In genomic region chr3:124569761-124570160, GRCh38 we compare ENCODE assay signal across 17 cellular contexts.
"Had no signal": no experiment of that assay in that cellular context is flagged by ENCODE, and none has a peak within 500 bp of the region (broad histone marks: within the 10 kb centered on the region; RNA-seq: fewer than 3 reads in every experiment).

No MANE protein-coding gene starts in this region.

- H3K9me3 Mint-ChIP-seq: activated CD4-positive, alpha-beta T cell treated with anti-CD3 and anti-CD28 coated beads, Interleukin-2, amount 10 ng/mL, durations not matched to agents 24 days and 14 days; activated CD8-positive, alpha-beta T cell treated with anti-CD3 and anti-CD28 coated beads for 36 hours; activated naive CD8-positive, alpha-beta T cell treated with anti-CD3 and anti-CD28 coated beads, Interleukin-2, amount 10 ng/mL, durations not matched to agents 7 days and 5 days; activated T-helper 17 cell treated with anti-CD3 and anti-CD28 coated beads, Interleukin-2, amount 50 U/mL, for 72 hours; central memory CD8-positive, alpha-beta T cell; mesothelial cell of epicardium; natural killer cell treated with Interleukin-12 subunit alpha and Interleukin-12 subunit beta and Interleukin-15 and Interleukin-18, amount 100 ng/mL, for 72 hours; stimulated activated naive CD8-positive, alpha-beta T cell treated with anti-CD3 and anti-CD28 coated beads, Interleukin-15, Interleukin-2, amounts not matched to agents 100 ng/mL and 50 ng/mL, for 24 hours had no signal

- H3K36me3 ChIP-seq: brain microvascular endothelial cell, suprapubic skin, vagina had no signal

- H3K4me1 ChIP-seq: suprapubic skin, vagina had no signal

- H3K27me3 Mint-ChIP-seq: activated T-helper 17 cell treated with anti-CD3 and anti-CD28 coated beads, Interleukin-2, amount 50 U/mL, for 72 hours had no signal

- H3K9me3 ChIP-seq: suprapubic skin, vagina had no signal

- H3K27ac Mint-ChIP-seq: activated CD4-positive, alpha-beta T cell treated with anti-CD3 and anti-CD28 coated beads, Interleukin-2, amount 10 ng/mL, durations not matched to agents 24 days and 14 days; activated CD8-positive, alpha-beta T cell treated with anti-CD3 and anti-CD28 coated beads for 36 hours; activated naive CD8-positive, alpha-beta T cell treated with anti-CD3 and anti-CD28 coated beads, Interleukin-2, amount 10 ng/mL, durations not matched to agents 7 days and 5 days; activated T-helper 17 cell treated with anti-CD3 and anti-CD28 coated beads, Interleukin-2, amount 50 U/mL, for 72 hours; mesothelial cell of epicardium; natural killer cell treated with Interleukin-12 subunit alpha and Interleukin-12 subunit beta and Interleukin-15 and Interleukin-18, amount 100 ng/mL, for 72 hours; stimulated activated naive CD8-positive, alpha-beta T cell treated with anti-CD3 and anti-CD28 coated beads, Interleukin-15, Interleukin-2, amounts not matched to agents 100 ng/mL and 50 ng/mL, for 24 hours had no signal

- H3K4me3 Mint-ChIP-seq: activated CD4-positive, alpha-beta T cell treated with anti-CD3 and anti-CD28 coated beads, Interleukin-2, amount 10 ng/mL, durations not matched to agents 24 days and 14 days; activated CD8-positive, alpha-beta T cell treated with anti-CD3 and anti-CD28 coated beads for 36 hours; activated naive CD8-positive, alpha-beta T cell treated with anti-CD3 and anti-CD28 coated beads, Interleukin-2, amount 10 ng/mL, durations not matched to agents 7 days and 5 days; activated T-helper 17 cell treated with anti-CD3 and anti-CD28 coated beads, Interleukin-2, amount 50 U/mL, for 72 hours; central memory CD8-positive, alpha-beta T cell; mesothelial cell of epicardium; natural killer cell treated with Interleukin-12 subunit alpha and Interleukin-12 subunit beta and Interleukin-15 and Interleukin-18, amount 100 ng/mL, for 72 hours; stimulated activated naive CD8-positive, alpha-beta T cell treated with anti-CD3 and anti-CD28 coated beads, Interleukin-15, Interleukin-2, amounts not matched to agents 100 ng/mL and 50 ng/mL, for 24 hours had no signal

- H3K27me3 ChIP-seq: suprapubic skin, vagina had no signal

- H3K27ac ChIP-seq: brain microvascular endothelial cell, suprapubic skin, vagina had no signal

- DNase-seq: activated CD4-positive, alpha-beta T cell treated with anti-CD3 and anti-CD28 coated beads, Interleukin-2, amount 10 ng/mL, durations not matched to agents 24 days and 14 days; activated CD8-positive, alpha-beta T cell treated with anti-CD3 and anti-CD28 coated beads for 36 hours; activated naive CD4-positive, alpha-beta T cell; activated naive CD8-positive, alpha-beta T cell treated with anti-CD3 and anti-CD28 coated beads, Interleukin-2, amount 10 ng/mL, durations not matched to agents 7 days and 5 days; activated T-cell treated with anti-CD3 and anti-CD28 coated beads, Interleukin-2, amount 50 U/mL, for 1 hour; brain microvascular endothelial cell; effector CD4-positive, alpha-beta T cell; stimulated activated CD4-positive, alpha-beta T cell treated with anti-CD3 and anti-CD28 coated beads, Interleukin-2, amount 100 ng/mL, for 24 hours; trophoblast cell had no signal

- H3K4me3 ChIP-seq: lung, suprapubic skin, vagina had no signal

- H3K4me1 Mint-ChIP-seq: activated CD4-positive, alpha-beta T cell treated with anti-CD3 and anti-CD28 coated beads, Interleukin-2, amount 10 ng/mL, durations not matched to agents 24 days and 14 days; activated T-helper 17 cell treated with anti-CD3 and anti-CD28 coated beads, Interleukin-2, amount 50 U/mL, for 72 hours; central memory CD8-positive, alpha-beta T cell had no signal

- ATAC-seq: activated CD8-positive, alpha-beta T cell treated with anti-CD3 and anti-CD28 coated beads for 36 hours; activated T-helper 17 cell treated with anti-CD3 and anti-CD28 coated beads, Interleukin-2, amount 50 U/mL, for 72 hours; natural killer cell treated with Interleukin-12 subunit alpha and Interleukin-12 subunit beta and Interleukin-15 and Interleukin-18, amount 100 ng/mL, for 72 hours had no signal

- H3K36me3 Mint-ChIP-seq: activated naive CD8-positive, alpha-beta T cell treated with anti-CD3 and anti-CD28 coated beads, Interleukin-2, amount 10 ng/mL, durations not matched to agents 7 days and 5 days; mesothelial cell of epicardium; natural killer cell treated with Interleukin-12 subunit alpha and Interleukin-12 subunit beta and Interleukin-15 and Interleukin-18, amount 100 ng/mL, for 72 hours had no signal
